Comparison of ENCODE assay signal across 24 cellular contexts in genomic region chr22:47605886-47606285, GRCh38.
A peak's percentile ranks its signal among the peaks of the same experiment; 100 is the strongest.
DNase-seq lines count a peak whose midpoint lies in the region; ATAC-seq and TF ChIP-seq lines count a peak whose summit lies in the region.
"Had no signal": no experiment of that assay in that cellular context is flagged by ENCODE, and none has a peak within 500 bp of the region (broad histone marks: within the 10 kb centered on the region; RNA-seq: fewer than 3 reads in every experiment).

No MANE protein-coding gene starts in this region.

- H3K4me1 Mint-ChIP-seq in chondrocyte (ENCODE audit: low read depth) (no peaks in the 10 kb centered on the region), neural crest cell (peaks cover 4% of the 10 kb centered on the region)
- H3K4me1 Mint-ChIP-seq: H9 had no signal

- H3K4me1 ChIP-seq in upper lobe of right lung = no peaks in the 10 kb centered on the region
- H3K4me1 ChIP-seq: SJSA1 had no signal

- H3K27ac Mint-ChIP-seq in chondrocyte (ENCODE audit: unreplicated experiment) = no peak overlapping the region
- peak overlapping the region; percentile 93 for H3K27ac Mint-ChIP-seq in neural crest cell (ENCODE audit: unreplicated experiment)
- H3K27ac Mint-ChIP-seq: CD8-positive, alpha-beta T cell; H9; HFFc6 had no signal

- H3K9me3 ChIP-seq in upper lobe of right lung = no peaks in the 10 kb centered on the region
- H3K9me3 ChIP-seq: MG63, SJSA1 had no signal

- H3K27me3 Mint-ChIP-seq in chondrocyte (ENCODE audit: low read depth) = no peaks in the 10 kb centered on the region
- H3K27me3 Mint-ChIP-seq in neural crest cell (ENCODE audit: low read depth) = peaks cover 14% of the 10 kb centered on the region

- no peak for TF ChIP-seq CTCF in chondrocyte (IDR thresholded peaks at IDR 0.05)
- no peak for TF ChIP-seq CTCF in neural crest cell (conservative IDR thresholded peaks at IDR 0.05)
- TF ChIP-seq CTCF in upper lobe of right lung (IDR thresholded peaks at IDR 0.05) = no peak

- no peak for ATAC-seq in upper lobe of right lung
- ATAC-seq in GM21723 (IDR thresholded peaks at IDR 0.05; ENCODE audit: unreplicated experiment) = no peak
- ATAC-seq: CD8-positive, alpha-beta T cell; HepG2; K562; Right ventricle myocardium inferior had no signal

- no peak overlapping the region for H3K4me3 ChIP-seq in upper lobe of right lung
- H3K4me3 ChIP-seq: K562, MG63, SJSA1 had no signal

- peak; percentile 47 for DNase-seq in activated effector memory CD4-positive, alpha-beta T cell treated with anti-CD3 and anti-CD28 coated beads, Interleukin-2, amount 50 U/mL, for 16 hours
- no peak for DNase-seq in activated effector memory CD4-positive, alpha-beta T cell treated with Interleukin-2 at 50 U/mL for 16 hours
- peak; percentile 58 for DNase-seq in chondrocyte (ENCODE audit: low spot score)
- no peak for DNase-seq in neural crest cell (ENCODE audit: low read depth, low spot score)
- peak; percentile 23 for DNase-seq in upper lobe of right lung
- DNase-seq in nucleus accumbens (lab: John Stamatoyannopoulos, UW) = no peak
- no peak for DNase-seq in cerebellum (ENCODE audit: low spot score)
- DNase-seq: AML-193; C1 segment of cervical spinal cord; Calu3; CD8-positive, alpha-beta T cell; DMS153; GDM1; H9; HFFc6; MG63; NCI-H187 treated with DMSO at 0.1 percent for 48 hours; NCI-H774 had no signal

- H3K36me3 Mint-ChIP-seq in chondrocyte (ENCODE audit: low read depth) = peaks cover 1% of the 10 kb centered on the region
- H3K36me3 Mint-ChIP-seq in neural crest cell (ENCODE audit: low read depth) = no peaks in the 10 kb centered on the region
- H3K36me3 Mint-ChIP-seq: CD8-positive, alpha-beta T cell had no signal

- intact Hi-C loops in upper lobe of right lung (cut with DNase I) = no loop called here

- no peaks in the 10 kb centered on the region for H3K27me3 ChIP-seq in upper lobe of right lung
- H3K27me3 ChIP-seq: MG63, SJSA1 had no signal

- no peaks in the 10 kb centered on the region for H3K36me3 ChIP-seq in upper lobe of right lung
- H3K36me3 ChIP-seq: MG63, SJSA1 had no signal

- H3K4me3 Mint-ChIP-seq in chondrocyte (ENCODE audit: unreplicated experiment) (no peak overlapping the region), neural crest cell (no peak overlapping the region)
- H3K4me3 Mint-ChIP-seq: CD8-positive, alpha-beta T cell; H9; HFFc6 had no signal

- H3K27ac ChIP-seq in upper lobe of right lung = no peak overlapping the region
- H3K27ac ChIP-seq: HL-60, SJSA1 had no signal

- H3K9me3 Mint-ChIP-seq in chondrocyte (ENCODE audit: low read depth) (peaks cover 15% of the 10 kb centered on the region), neural crest cell (no peaks in the 10 kb centered on the region)
- H3K9me3 Mint-ChIP-seq: CD8-positive, alpha-beta T cell had no signal

Comparison
In these comparisons a context has a peak if more than half of its experiments do, and no peak if none do; other contexts are left out.
1. DNase-seq: peak in activated effector memory CD4-positive, alpha-beta T cell treated with anti-CD3 and anti-CD28 coated beads, Interleukin-2, amount 50 U/mL, for 16 hours (single experiment), chondrocyte (single experiment) and upper lobe of right lung (single experiment); none in activated effector memory CD4-positive, alpha-beta T cell treated with Interleukin-2 at 50 U/mL for 16 hours (single experiment), neural crest cell (single experiment), nucleus accumbens (0 of 56) and cerebellum (single experiment).